In the genomic region with DNA sequence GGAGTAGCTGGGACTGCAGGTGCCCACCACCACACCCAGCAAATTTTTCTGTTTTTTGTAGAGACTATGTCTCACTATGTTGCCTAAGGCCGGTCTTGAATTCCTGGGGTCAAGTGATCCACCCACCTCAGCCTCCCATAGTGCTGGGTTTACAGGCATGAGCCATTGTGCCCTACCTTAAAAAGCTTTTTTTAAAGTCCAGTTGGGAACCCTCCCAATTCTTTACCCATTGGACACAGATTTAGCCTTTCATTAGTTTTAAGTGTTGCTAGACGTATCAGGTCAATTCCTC, we compare ENCODE assay signal across 1 cellular context.
TF ChIP-seq lines count a peak whose summit lies in the region.

No MANE protein-coding gene starts in this region.

TF ChIP-seq in HCT116, 20 proteins besides CTCF, POLR2A, EP300 and RAD21 (continued from another document):
- TF ChIP-seq, protein P1, sequence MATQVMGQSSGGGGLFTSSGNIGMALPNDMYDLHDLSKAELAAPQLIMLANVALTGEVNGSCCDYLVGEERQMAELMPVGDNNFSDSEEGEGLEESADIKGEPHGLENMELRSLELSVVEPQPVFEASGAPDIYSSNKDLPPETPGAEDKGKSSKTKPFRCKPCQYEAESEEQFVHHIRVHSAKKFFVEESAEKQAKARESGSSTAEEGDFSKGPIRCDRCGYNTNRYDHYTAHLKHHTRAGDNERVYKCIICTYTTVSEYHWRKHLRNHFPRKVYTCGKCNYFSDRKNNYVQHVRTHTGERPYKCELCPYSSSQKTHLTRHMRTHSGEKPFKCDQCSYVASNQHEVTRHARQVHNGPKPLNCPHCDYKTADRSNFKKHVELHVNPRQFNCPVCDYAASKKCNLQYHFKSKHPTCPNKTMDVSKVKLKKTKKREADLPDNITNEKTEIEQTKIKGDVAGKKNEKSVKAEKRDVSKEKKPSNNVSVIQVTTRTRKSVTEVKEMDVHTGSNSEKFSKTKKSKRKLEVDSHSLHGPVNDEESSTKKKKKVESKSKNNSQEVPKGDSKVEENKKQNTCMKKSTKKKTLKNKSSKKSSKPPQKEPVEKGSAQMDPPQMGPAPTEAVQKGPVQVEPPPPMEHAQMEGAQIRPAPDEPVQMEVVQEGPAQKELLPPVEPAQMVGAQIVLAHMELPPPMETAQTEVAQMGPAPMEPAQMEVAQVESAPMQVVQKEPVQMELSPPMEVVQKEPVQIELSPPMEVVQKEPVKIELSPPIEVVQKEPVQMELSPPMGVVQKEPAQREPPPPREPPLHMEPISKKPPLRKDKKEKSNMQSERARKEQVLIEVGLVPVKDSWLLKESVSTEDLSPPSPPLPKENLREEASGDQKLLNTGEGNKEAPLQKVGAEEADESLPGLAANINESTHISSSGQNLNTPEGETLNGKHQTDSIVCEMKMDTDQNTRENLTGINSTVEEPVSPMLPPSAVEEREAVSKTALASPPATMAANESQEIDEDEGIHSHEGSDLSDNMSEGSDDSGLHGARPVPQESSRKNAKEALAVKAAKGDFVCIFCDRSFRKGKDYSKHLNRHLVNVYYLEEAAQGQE (IDR thresholded peaks at IDR 0.05; ENCODE audit: low read depth) = no peak
- TF ChIP-seq FOSL1 (IDR thresholded peaks at IDR 0.05; ENCODE audit: low read depth) (no peak), ELF1 (IDR thresholded peaks at IDR 0.05; ENCODE audit: borderline replicate concordance, low read depth) (no peak), POLR2AphosphoS5 (IDR thresholded peaks at IDR 0.05; ENCODE audit: low read depth, low read length) (no peak)
TF ChIP-seq in HCT116: peak in this region for 0.
